Comparison of ENCODE assay signal across 20 cellular contexts in the genomic region with DNA sequence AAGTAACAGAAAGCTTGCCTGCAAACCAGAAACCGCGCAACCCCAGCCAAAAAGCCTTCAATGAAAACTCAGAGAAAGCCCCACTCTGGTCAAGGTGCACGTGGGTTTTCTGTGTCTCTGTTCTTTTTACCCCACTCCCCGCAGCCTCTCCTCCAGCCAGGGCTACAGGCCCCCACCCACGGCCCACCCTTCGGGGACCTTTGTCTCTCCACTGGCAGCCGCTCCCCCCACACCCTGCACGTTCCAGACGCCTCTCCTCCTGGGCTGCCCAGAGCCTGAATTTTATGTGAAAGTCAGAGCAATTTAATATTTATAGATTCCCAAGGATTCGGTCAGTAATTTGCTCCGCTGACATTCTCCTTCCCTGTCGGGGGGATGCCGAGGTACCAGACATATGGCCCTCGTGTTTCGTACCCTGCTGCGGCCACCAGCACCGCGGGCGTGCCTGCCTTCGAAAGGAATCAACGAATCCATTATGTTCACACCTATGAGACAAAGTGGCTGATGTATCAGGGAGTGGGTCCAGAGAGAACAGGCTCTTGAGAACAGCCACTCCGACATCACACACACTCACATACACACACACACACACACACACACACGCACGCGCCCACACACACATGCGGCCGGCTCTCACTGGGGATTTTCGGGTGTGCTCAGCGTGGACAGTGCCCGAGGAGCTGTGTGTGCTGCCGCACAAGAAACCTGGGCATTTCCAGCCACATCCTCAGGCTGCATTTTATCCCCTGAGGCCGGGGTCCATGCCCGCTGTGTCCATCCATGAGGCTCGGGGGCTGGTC. TPM values are rescaled to one million over a fixed set of nuclear protein-coding genes. Genes with fewer than 3 reads are reported as not detected.
DNase-seq lines count a peak whose midpoint lies in the region; ATAC-seq, FAIRE-seq and TF ChIP-seq lines count a peak whose summit lies in the region.
"Had no signal": no experiment of that assay in that cellular context is flagged by ENCODE, and none has a peak within 500 bp of the region (broad histone marks: within the 10 kb centered on the region; RNA-seq: fewer than 3 reads in every experiment).

No MANE protein-coding gene starts in this region.

- no CpG with 5 or more reads among the region's 34 CpGs for WGBS in neuronal stem cell (ENCODE audit: extremely low coverage in 2 of 2, insufficient read length in 2 of 2, insufficient replicate concordance in 1 of 2), 2 donors
- 84 to 90% methylated on average over 34 of the region's 34 CpGs for WGBS in lower leg skin, 2 donors

- H3K36me3 ChIP-seq in HEK293 (ENCODE audit: control insufficient read depth in 2 of 2, insufficient read depth in 1 of 2, low read length in 2 of 2), result peaks cover 0 to 14% of the 10 kb centered on the region in 2 experiments; a peak in 1 of 3 replicates
- H3K36me3 ChIP-seq in neuronal stem cell (replicated peaks in 1 of 2; ENCODE audit: control insufficient read depth in 2 of 2, insufficient read depth in 2 of 2, low read length in 2 of 2), result peaks cover 17 to 64% of the 10 kb centered on the region in 2 donors
- H3K36me3 ChIP-seq in kidney (ENCODE audit: control insufficient read depth in 1 of 2, insufficient read depth in 2 of 2, low read length in 2 of 2), result no peaks in the 10 kb centered on the region

- CTCF ChIA-PET in HEK293 (lab: Yijun Ruan, JAX), result no interaction called here

- no peak for TF ChIP-seq POLR2A in lower leg skin (IDR thresholded peaks at IDR 0.05)

- H2BK15ac ChIP-seq in neuronal stem cell (ENCODE audit: low read length), result no peak overlapping the region

- DNase-seq in endothelial cell (ENCODE audit: low spot score) (no peak), neuronal stem cell (ENCODE audit: low spot score) (no peak), lower leg skin (ENCODE audit: low spot score in 2 of 2) (no peak), kidney (no peak)
- DNase-seq: CD4-positive, CD25-positive, alpha-beta regulatory T cell; GOT3; HCEC 1CT; MM.1S; NCI-H2029; NCI-H446; NCI-H526; PC-9; SHP77 had no signal

- H3K27ac ChIP-seq in HEK293 (ENCODE audit: extremely low read depth, low read depth, low read length), result no peak overlapping the region
- H3K27ac ChIP-seq in neuronal stem cell (replicated peaks; ENCODE audit: low read length), result no peak overlapping the region
- H3K27ac ChIP-seq in kidney (ENCODE audit: low read depth in 2 of 2, low read length in 2 of 2), result no peak overlapping the region
- H3K27ac ChIP-seq: HL-60, KMS-11, PC-9 had no signal

- H2BK5ac ChIP-seq in neuronal stem cell (ENCODE audit: low read length), result no peak overlapping the region

- H3K4me3 ChIP-seq in HEK293 (ENCODE audit: low read depth, low read length) (no peak overlapping the region), neuronal stem cell (ENCODE audit: low read length in 2 of 2) (no peak overlapping the region), lower leg skin (ENCODE audit: low read depth, poor library complexity, severe bottlenecking) (no peak overlapping the region), kidney (ENCODE audit: low read length in 2 of 2) (no peak overlapping the region)
- H3K4me3 ChIP-seq: PC-9 had no signal

- no peak overlapping the region for H3K4me2 ChIP-seq in neuronal stem cell (ENCODE audit: insufficient read depth, low read length, poor library complexity, severe bottlenecking)
- H3K4me2 ChIP-seq: KMS-11, PC-9 had no signal

- H3K14ac ChIP-seq in neuronal stem cell (ENCODE audit: low read length), result no peak overlapping the region

- no peak for ATAC-seq in HG03432 (IDR thresholded peaks at IDR 0.05; ENCODE audit: unreplicated experiment)
- ATAC-seq in GM21786 (IDR thresholded peaks at IDR 0.05; ENCODE audit: unreplicated experiment), result no peak

- H3K9me3 Mint-ChIP-seq in endothelial cell (ENCODE audit: unreplicated experiment), result no peaks in the 10 kb centered on the region
- H3K9me3 Mint-ChIP-seq: IgD-negative memory B cell had no signal

- peak overlapping the region; percentile 25 for H3K4me3 Mint-ChIP-seq in endothelial cell (ENCODE audit: unreplicated experiment)
- H3K4me3 Mint-ChIP-seq: CD4-positive, CD25-positive, alpha-beta regulatory T cell had no signal

- intact Hi-C loops in lower leg skin (cut with DNase I; ENCODE audit: low total_unique reads) (no loop called here), kidney (cut with DNase I) (no loop called here)

- no peak for FAIRE-seq in kidney (lab: Jason Lieb, UNC)
- FAIRE-seq: GM18507 had no signal

- peaks cover 15% of the 10 kb centered on the region for H3K79me1 ChIP-seq in neuronal stem cell (ENCODE audit: low read depth, low read length)

- TF ChIP-seq CTCF in HEK293 (tag by site-specific recombination; IDR thresholded peaks at IDR 0.05) (no peak), endothelial cell (IDR thresholded peaks at IDR 0.05; ENCODE audit: unreplicated experiment) (no peak), lower leg skin (IDR thresholded peaks at IDR 0.05) (no peak), kidney (IDR thresholded peaks at IDR 0.05; ENCODE audit: borderline replicate concordance, extremely low read depth, insufficient read depth) (no peak)

- H3K27me3 Mint-ChIP-seq in endothelial cell (ENCODE audit: unreplicated experiment), result peaks cover 15% of the 10 kb centered on the region
- H3K27me3 Mint-ChIP-seq: CD4-positive, CD25-positive, alpha-beta regulatory T cell had no signal

- H3K9ac ChIP-seq in neuronal stem cell (ENCODE audit: low read depth, low read length, poor library complexity), result no peak overlapping the region
- H3K9ac ChIP-seq in kidney (ENCODE audit: low read length in 2 of 2), result no peak overlapping the region
- H3K9ac ChIP-seq: KMS-11 had no signal

- no peak overlapping the region for H3K18ac ChIP-seq in neuronal stem cell (ENCODE audit: low read length)

- H3K9me3 ChIP-seq in HEK293 (ENCODE audit: control insufficient read depth, insufficient read depth, low read depth, low read length) (no peaks in the 10 kb centered on the region), neuronal stem cell (replicated peaks in 1 of 2; ENCODE audit: control insufficient read depth in 2 of 2, insufficient read depth in 1 of 2, low read depth in 1 of 2, low read length in 2 of 2) (no peaks in the 10 kb centered on the region), kidney (ENCODE audit: control insufficient read depth in 1 of 2, low read length in 2 of 2) (no peaks in the 10 kb centered on the region)

- no peak overlapping the region for H4K8ac ChIP-seq in neuronal stem cell (ENCODE audit: low read depth, low read length)

- no peaks in the 10 kb centered on the region for H3K27me3 ChIP-seq in neuronal stem cell (ENCODE audit: control insufficient read depth in 3 of 3, insufficient read depth in 3 of 3, low read depth in 1 of 3, low read length in 3 of 3)

- H3K4ac ChIP-seq in neuronal stem cell (ENCODE audit: low read length), result no peak overlapping the region

- H2AK5ac ChIP-seq in neuronal stem cell (ENCODE audit: low read depth, low read length), result peak overlapping the region; percentile 63

- H2BK120ac ChIP-seq in neuronal stem cell (ENCODE audit: low read depth, low read length), result no peak overlapping the region

- H2AFZ ChIP-seq in neuronal stem cell (ENCODE audit: low read length), result no peak overlapping the region
- H2AFZ ChIP-seq: PC-9 had no signal

- peak overlapping the region; percentile 36 for H3K27ac Mint-ChIP-seq in endothelial cell (ENCODE audit: unreplicated experiment)
- H3K27ac Mint-ChIP-seq: CD4-positive, CD25-positive, alpha-beta regulatory T cell; IgD-negative memory B cell had no signal

- POLR2A ChIA-PET in HEK293 (lab: Yijun Ruan, JAX), result no interaction called here

- H3K4me1 Mint-ChIP-seq in endothelial cell (ENCODE audit: unreplicated experiment), result peaks cover 2% of the 10 kb centered on the region
- H3K4me1 Mint-ChIP-seq: CD4-positive, CD25-positive, alpha-beta regulatory T cell; IgD-negative memory B cell had no signal

- H3K4me1 ChIP-seq in HEK293 (ENCODE audit: control insufficient read depth, insufficient read depth, low read length) (no peaks in the 10 kb centered on the region), neuronal stem cell (ENCODE audit: control insufficient read depth in 2 of 2, insufficient read depth in 1 of 2, low read depth in 1 of 2, low read length in 2 of 2) (peaks cover 17 to 35% of the 10 kb centered on the region in 2 donors), kidney (ENCODE audit: control insufficient read depth in 1 of 2, insufficient read depth in 1 of 2, low read depth in 1 of 2, low read length in 2 of 2) (no peaks in the 10 kb centered on the region)

- H4K91ac ChIP-seq in neuronal stem cell (ENCODE audit: low read depth, low read length, poor library complexity), result no peak overlapping the region

- H3K36me3 Mint-ChIP-seq in endothelial cell (ENCODE audit: low read depth, unreplicated experiment), result peaks cover 23% of the 10 kb centered on the region
- H3K36me3 Mint-ChIP-seq: CD4-positive, CD25-positive, alpha-beta regulatory T cell; IgD-negative memory B cell had no signal

- H2BK12ac ChIP-seq in neuronal stem cell (ENCODE audit: low read length), result no peak overlapping the region

- H3K23ac ChIP-seq in neuronal stem cell (ENCODE audit: low read depth, low read length, poor library complexity), result peak overlapping the region; percentile 31

TF ChIP-seq in HEK293, 187 proteins besides CTCF, POLR2A, EP300 and RAD21 (continues in another document):
- TF ChIP-seq ZNF521 (tag by site-specific recombination; IDR thresholded peaks at IDR 0.05), result no peak

RNA-seq across cellular contexts. Expression of gene MRM3, which starts 24.4 kb away (rescaled TPM):
- total RNA-seq in endothelial cell (ENCODE audit: unreplicated experiment), result 15.9 TPM
- polyA plus RNA-seq in neuronal stem cell (2013, experiment 1 of 2), result 11.1 TPM
- 11.0 TPM for polyA plus RNA-seq in neuronal stem cell (2013, experiment 2 of 2)
- 10 to 100 TPM; 28.9 to 44.9 (median 35.8) TPM for total RNA-seq in lower leg skin
- total RNA-seq in kidney, result 14.4 TPM
- polyA plus RNA-seq in kidney (ENCODE audit: insufficient read depth, low read depth, low replicate concordance), result 21.3 TPM

RNA-seq across cellular contexts. Expression of gene GLOD4, which starts 24.5 kb away (rescaled TPM):
- total RNA-seq in endothelial cell (ENCODE audit: unreplicated experiment) (93.9 TPM), lower leg skin (10 to 100 TPM; 69.7 to 99.5 (median 84.0) TPM), kidney (70.6 TPM)
- 79.0 TPM for polyA plus RNA-seq in neuronal stem cell (2013, experiment 1 of 2)
- 78.5 TPM for polyA plus RNA-seq in neuronal stem cell (2013, experiment 2 of 2)
- polyA plus RNA-seq in kidney (ENCODE audit: insufficient read depth, low read depth, low replicate concordance), result 90.8 TPM

RNA-seq across cellular contexts. Expression of gene GEMIN4, which starts 54.5 kb away (rescaled TPM):
- total RNA-seq in endothelial cell (ENCODE audit: unreplicated experiment), result 17.7 TPM
- 23.9 TPM for polyA plus RNA-seq in neuronal stem cell (2013, experiment 1 of 2)
- 22.5 TPM for polyA plus RNA-seq in neuronal stem cell (2013, experiment 2 of 2)
- 10 to 100 TPM; 27.7 to 48.3 (median 37.7) TPM for total RNA-seq in lower leg skin
- 14.8 TPM for total RNA-seq in kidney
- 4.6 TPM for polyA plus RNA-seq in kidney (ENCODE audit: insufficient read depth, low read depth, low replicate concordance)
